In genomic region chr5:120007619-120008018, GRCh38 we compare ENCODE assay signal across 18 cellular contexts.
DNase-seq lines count a peak whose midpoint lies in the region; FAIRE-seq and TF ChIP-seq lines count a peak whose summit lies in the region.
"Had no signal": no experiment of that assay in that cellular context is flagged by ENCODE, and none has a peak within 500 bp of the region (broad histone marks: within the 10 kb centered on the region; RNA-seq: fewer than 3 reads in every experiment).

No MANE protein-coding gene starts in this region.

- H3K27me3 ChIP-seq in prostate gland (replicated peaks; ENCODE audit: insufficient read depth) (no peaks in the 10 kb centered on the region), tibial artery (no peaks in the 10 kb centered on the region)

- DNase-seq in NCI-H2171 treated with DMSO at 0.1 percent for 48 hours (lab: John Stamatoyannopoulos, UW): peak; percentile 1
- no peak for DNase-seq in NCI-H2171 (lab: John Stamatoyannopoulos, UW)
- peak; percentile 57 for DNase-seq in M059J (ENCODE audit: low read depth)
- peak; percentile 39 for DNase-seq in prostate gland (ENCODE audit: low spot score)
- DNase-seq in tibial artery: no peak
- no peak for DNase-seq in activated CD8-positive, alpha-beta memory T cell treated with anti-CD3 and anti-CD28 coated beads, Interleukin-2, amount 50 U/mL, for 4 hours
- DNase-seq in AG08395 (ENCODE audit: low spot score): no peak
- DNase-seq: 8988T, DND-41, H9, MM.1S, NCI-H1092 treated with DMSO at 0.1 percent for 48 hours, NCI-H146, NCI-H2227 treated with DMSO at 0.1 percent for 48 hours, NCI-H510A treated with DMSO at 0.1 percent for 48 hours had no signal

- H3K4me3 ChIP-seq in prostate gland (no peak overlapping the region), tibial artery (no peak overlapping the region)

- 9% methylated on average over 4 of the region's 4 CpGs for WGBS in prostate gland

- TF ChIP-seq POLR2A in prostate gland (IDR thresholded peaks at IDR 0.05): no peak

- peak; percentile 78 for FAIRE-seq in colon (lab: Jason Lieb, UNC)

- no peaks in the 10 kb centered on the region for H3K9me3 ChIP-seq in prostate gland
- H3K9me3 ChIP-seq in tibial artery: no peaks in the 10 kb centered on the region

- H3K36me3 ChIP-seq in prostate gland: no peaks in the 10 kb centered on the region
- no peaks in the 10 kb centered on the region for H3K36me3 ChIP-seq in tibial artery

- H3K27ac ChIP-seq in prostate gland: peak overlapping the region; percentile 35 to 41
- no peak overlapping the region for H3K27ac ChIP-seq in tibial artery
- H3K27ac ChIP-seq: HL-60, KMS-11 had no signal

- intact Hi-C loops in prostate gland (cut with DNase I) (loop anchor here (5.0 kb wide), 1 partner anchor 45 kb away; no protein-coding TSS in a partner anchor), tibial artery (cut with DNase I; ENCODE audit: low total_unique reads) (no loop called here)

- TF ChIP-seq CTCF in prostate gland (IDR thresholded peaks at IDR 0.05): peak in 1 of 4 experiments; percentile 5
- TF ChIP-seq CTCF in tibial artery (IDR thresholded peaks at IDR 0.05): no peak

- peaks cover 4% of the 10 kb centered on the region for H3K4me1 ChIP-seq in prostate gland (replicated peaks)
- H3K4me1 ChIP-seq in tibial artery: peaks cover 0 to 11% (median 0%) of the 10 kb centered on the region in 4 donors

Comparison
In these comparisons a context has a peak if more than half of its experiments do, and no peak if none do; other contexts are left out.
1. DNase-seq: peak in NCI-H2171 treated with DMSO at 0.1 percent for 48 hours (single experiment), M059J (single experiment) and prostate gland (single experiment); none in NCI-H2171 (single experiment), tibial artery (0 of 2), activated CD8-positive, alpha-beta memory T cell treated with anti-CD3 and anti-CD28 coated beads, Interleukin-2, amount 50 U/mL, for 4 hours (single experiment) and AG08395 (single experiment).
2. H3K27ac ChIP-seq: peak in prostate gland (2 of 2); none in tibial artery (0 of 2).